9 cellular contexts compared by ENCODE assay signal in the genomic region with DNA sequence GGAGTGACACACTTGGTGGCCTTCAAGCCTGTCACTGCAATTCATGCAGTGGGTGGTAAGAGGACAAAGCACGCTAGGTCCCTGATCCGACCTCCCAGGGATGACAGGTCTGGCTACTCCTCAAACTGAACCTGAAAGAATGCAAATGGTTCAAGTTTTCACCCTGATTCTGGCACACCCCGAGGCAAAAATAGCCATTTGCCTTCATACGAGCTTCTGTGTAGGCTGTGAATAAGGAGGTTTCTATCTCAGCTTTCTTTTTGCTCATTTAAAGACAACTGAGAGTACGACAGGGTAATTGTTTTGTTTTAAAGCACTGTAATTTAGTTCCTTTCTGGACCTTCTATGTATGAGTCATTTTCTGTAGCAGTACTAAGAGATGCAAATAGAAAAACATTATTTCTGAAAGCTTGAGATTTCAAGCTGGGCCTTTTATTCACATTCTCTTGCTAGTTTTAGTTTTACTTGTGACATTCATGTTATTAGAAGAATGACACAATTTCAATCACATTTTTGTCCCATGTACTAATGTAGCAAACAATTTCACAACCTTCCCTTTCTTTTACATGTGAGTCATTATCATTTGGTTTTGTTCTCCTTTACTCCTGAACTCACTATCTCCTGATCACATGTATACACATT. TPM values are rescaled to one million over a fixed set of nuclear protein-coding genes. Genes with fewer than 3 reads are reported as not detected.
A peak's percentile ranks its signal among the peaks of the same experiment; 100 is the strongest.
DNase-seq lines count a peak whose midpoint lies in the region; ATAC-seq and TF ChIP-seq lines count a peak whose summit lies in the region.
"Had no signal": no experiment of that assay in that cellular context is flagged by ENCODE, and none has a peak within 500 bp of the region (broad histone marks: within the 10 kb centered on the region; RNA-seq: fewer than 3 reads in every experiment).

No MANE protein-coding gene starts in this region.

- peak overlapping the region; percentile 67 for H3K14ac ChIP-seq in IMR-90 (replicated peaks; ENCODE audit: low read depth, low read length)

- no peak overlapping the region for H3K56ac ChIP-seq in IMR-90 (ENCODE audit: extremely low read depth, insufficient read depth, low read length)

- CTCF ChIA-PET in IMR-90 (lab: Yijun Ruan, JAX) = interaction anchor here (2.2 kb wide), 1 partner anchor 172 kb away, joined by 7 read pairs; no protein-coding TSS in a partner anchor

- H3K4me3 ChIP-seq in IMR-90 (ENCODE audit: insufficient read depth, low read depth, low read length) (no peak overlapping the region), lower leg skin (ENCODE audit: low read depth, poor library complexity, severe bottlenecking) (no peak overlapping the region)
- H3K4me3 ChIP-seq: upper lobe of left lung had no signal

- H3K4ac ChIP-seq in IMR-90 (ENCODE audit: low read depth, low read length) = peak overlapping the region; percentile 51; the same call in 1 of the 2 replicates

- H3K4me1 ChIP-seq in IMR-90 (ENCODE audit: control insufficient read depth, insufficient read depth, low read length) = peaks cover 6% of the 10 kb centered on the region

- no peak for TF ChIP-seq CTCF in IMR-90 (conservative IDR thresholded peaks at IDR 0.05; ENCODE audit: low read depth, low read length)
- no peak for TF ChIP-seq CTCF in lower leg skin (IDR thresholded peaks at IDR 0.05)

- intact Hi-C loops in IMR-90 (cut with micrococcal nuclease) = no loop called here
- intact Hi-C loops in lower leg skin (cut with DNase I; ENCODE audit: low total_unique reads) = no loop called here

- H2BK15ac ChIP-seq in IMR-90 (ENCODE audit: low read depth, low read length) = peak overlapping the region; percentile 23; the same call in 2 of the 3 replicates

- DNase-seq in IMR-90 (peak; percentile 60), fibroblast of peridontal ligament (ENCODE audit: extremely low read depth) (peak; percentile 58), hippocampal formation (lab: John Stamatoyannopoulos, UW) (no peak), NCI-H1092 (lab: John Stamatoyannopoulos, UW) (no peak), medulla oblongata (ENCODE audit: extremely low spot score) (no peak), lower leg skin (ENCODE audit: low spot score in 2 of 2) (no peak)
- DNase-seq: upper lobe of left lung had no signal

- TF ChIP-seq POLR2A in IMR-90 (IDR thresholded peaks at IDR 0.05; ENCODE audit: low read depth, low read length) (no peak), lower leg skin (IDR thresholded peaks at IDR 0.05) (no peak)

- no peak overlapping the region for H2AK9ac ChIP-seq in IMR-90 (replicated peaks; ENCODE audit: low read depth, low read length, poor library complexity)

- peak overlapping the region; percentile 38; the same call in 1 of the 2 replicates for H2BK20ac ChIP-seq in IMR-90 (ENCODE audit: low read depth, low read length)

- H4K5ac ChIP-seq in IMR-90 (ENCODE audit: low read depth, low read length) = no peak overlapping the region

- no peak for TF ChIP-seq RAD21 in IMR-90 (IDR thresholded peaks at IDR 0.05; ENCODE audit: low read length)

- H2BK5ac ChIP-seq in IMR-90 (ENCODE audit: low read depth, low read length, poor library complexity, severe bottlenecking) = no peak overlapping the region

- POLR2A ChIA-PET in IMR-90 (lab: Charles Lee; ENCODE audit: unreplicated experiment) = no interaction called here

- 0 out of 2 replicates have a peak overlapping the region, but pooled peaks have one; percentile 1 for H4K91ac ChIP-seq in IMR-90 (ENCODE audit: insufficient read depth, low read depth, low read length)

- peak overlapping the region; percentile 18 for H3K4me2 ChIP-seq in IMR-90 (ENCODE audit: low read depth, low read length)

- dilution Hi-C loops in IMR-90 (cut with HindIII; ENCODE audit: low sequenced_read_pairs, unreplicated experiment) = no loop called here

- peak overlapping the region; percentile 45; the same call in 1 of the 2 replicates for H3K9ac ChIP-seq in IMR-90 (ENCODE audit: low read depth, low read length)

- H3K27me3 ChIP-seq in IMR-90 (ENCODE audit: control insufficient read depth, insufficient read depth, low read length) = no peaks in the 10 kb centered on the region
- H3K27me3 ChIP-seq: upper lobe of left lung had no signal

- no peaks in the 10 kb centered on the region for H4K20me1 ChIP-seq in IMR-90 (ENCODE audit: insufficient read depth, low read length)

- no peaks in the 10 kb centered on the region for H3K79me1 ChIP-seq in IMR-90 (ENCODE audit: low read depth in 1 of 2, low read length in 2 of 2)

- no CpG with 5 or more reads among the region's 5 CpGs for WGBS in IMR-90 (ENCODE audit: extremely low coverage in 2 of 2, insufficient read length in 1 of 2), 2 experiments
- 51 to 61% methylated on average over 5 of the region's 5 CpGs for WGBS in lower leg skin, 2 donors

- ATAC-seq in GM18498 (IDR thresholded peaks at IDR 0.05; ENCODE audit: unreplicated experiment) = peak; percentile 82
- ATAC-seq in GM21528 (IDR thresholded peaks at IDR 0.05; ENCODE audit: low FRiP score, unreplicated experiment) = peak; percentile 95
- ATAC-seq in IMR-90 (ENCODE audit: low read depth) = peak; percentile 82

- peak overlapping the region; percentile 8 for H3K23ac ChIP-seq in IMR-90 (ENCODE audit: low read depth, low read length)

- H2AK5ac ChIP-seq in IMR-90 (ENCODE audit: low read depth, low read length) = peak overlapping the region; percentile 80; the same call in 1 of the 2 replicates

- BruUV-seq in IMR-90 (replicated peaks; lab: Mats Ljungman, UMichigan) = no TSS peak

- no peaks in the 10 kb centered on the region for H3K36me3 ChIP-seq in IMR-90 (ENCODE audit: control insufficient read depth, insufficient read depth, low read length)
- H3K36me3 ChIP-seq: upper lobe of left lung had no signal

- H4K8ac ChIP-seq in IMR-90 (ENCODE audit: low read depth in 2 of 2, low read length in 2 of 2) = peak overlapping the region in 1 of 2 experiments; percentile 0; a peak in 1 of 4 replicates

- peaks cover 4% of the 10 kb centered on the region; the same call in 1 of the 2 replicates for H3K9me1 ChIP-seq in IMR-90 (ENCODE audit: insufficient read depth, low read length)

- H3K9me3 ChIP-seq in IMR-90 (ENCODE audit: control insufficient read depth, insufficient read depth, low read length) = no peaks in the 10 kb centered on the region
- H3K9me3 ChIP-seq: upper lobe of left lung had no signal

- H2BK120ac ChIP-seq in IMR-90 (ENCODE audit: low read depth, low read length) = 0 out of 2 replicates have a peak overlapping the region, but pooled peaks have one; percentile 56

- H3K27ac ChIP-seq in IMR-90 (ENCODE audit: insufficient read depth, low read length) = peak overlapping the region; percentile 27; the same call in 1 of the 2 replicates

- in situ Hi-C loops in IMR-90 (cut with MboI; ENCODE audit: low sequenced_read_pairs) = loop anchor here (5.0 to 25.0 kb wide), 3 partner anchors 171 to 511 kb away; no protein-coding TSS in a partner anchor

- H3K18ac ChIP-seq in IMR-90 (ENCODE audit: low read depth, low read length) = no peak overlapping the region; the same call in 1 of the 2 replicates

- peak overlapping the region; percentile 46 for H2AFZ ChIP-seq in IMR-90 (replicated peaks; ENCODE audit: low read length, poor library complexity)

TF ChIP-seq in IMR-90, 13 proteins besides CTCF, POLR2A, EP300 and RAD21:
- TF ChIP-seq CEBPB (IDR thresholded peaks at IDR 0.05; ENCODE audit: low read depth, low read length) (peak; percentile 91), MAZ (IDR thresholded peaks at IDR 0.05; ENCODE audit: borderline replicate concordance, low read depth, low read length) (no peak)

RNA-seq across cellular contexts. Expression of a gene that starts 56.6 kb away (rescaled TPM):
- total RNA-seq in IMR-90 (2012; rRNA removed) (4.3 and 10.6 TPM in 2 replicates), lower leg skin (10 to 100 TPM; 11.1 to 13.8 (median 12.5) TPM)
- polyA plus RNA-seq in IMR-90 (2012; rRNA removed) = 4.8 and 5.1 TPM in 2 replicates
- polyA plus RNA-seq in IMR-90 (2012; cell fraction: cytosol; rRNA removed) = 2.9 and 5.3 TPM in 2 replicates
- 2.0 and 2.1 TPM in 2 replicates for polyA plus RNA-seq in IMR-90 (2012; cell fraction: nucleus; rRNA removed; ENCODE audit: low replicate concordance)

Comparison
In these comparisons a context has a peak if more than half of its experiments do, and no peak if none do; other contexts are left out.
1. DNase-seq: peak in IMR-90 (single experiment) and fibroblast of peridontal ligament (single experiment); none in hippocampal formation (0 of 2), NCI-H1092 (single experiment), medulla oblongata (single experiment) and lower leg skin (0 of 2).
2. Peak in every context shown above with its lines, with median percentiles within 50 percentile points of each other: ATAC-seq.